Comparison of ENCODE assay signal across 26 cellular contexts in genomic region chr13:87355451-87355850, GRCh38.
"Had no signal": no experiment of that assay in that cellular context is flagged by ENCODE, and none has a peak within 500 bp of the region (broad histone marks: within the 10 kb centered on the region; RNA-seq: fewer than 3 reads in every experiment).

No MANE protein-coding gene starts in this region.

- H3K27me3 Mint-ChIP-seq: natural killer cell treated with Interleukin-12 subunit alpha and Interleukin-12 subunit beta and Interleukin-15 and Interleukin-18, amount 100 ng/mL, for 72 hours; progenitor cell of endocrine pancreas had no signal

- H3K4me2 ChIP-seq: neural progenitor cell had no signal

- H3K9me3 ChIP-seq: esophagus muscularis mucosa, gastrocnemius medialis, pancreas, thoracic aorta had no signal

- H3K36me3 ChIP-seq: esophagus muscularis mucosa, gastrocnemius medialis, neural progenitor cell, pancreas, stomach, thoracic aorta had no signal

- H3K4me3 ChIP-seq: dorsolateral prefrontal cortex, esophagus muscularis mucosa, gastrocnemius medialis, lung, neural progenitor cell, pancreas, stomach, thoracic aorta had no signal

- DNase-seq: cortex of kidney; dorsolateral prefrontal cortex; effector CD8-positive, alpha-beta T cell; gastrocnemius medialis; glutamatergic neuron; kidney; left colon; left ventricle myocardium superior; mesenchymal stem cell; midbrain; nucleus accumbens; pancreas; right cardiac atrium; small intestine; stimulated activated CD4-positive, alpha-beta T cell treated with anti-CD3 and anti-CD28 coated beads, Interleukin-12 subunit alpha, Interleukin-12 subunit beta, amount 100 ng/mL, for 4 hours; stimulated activated naive CD4-positive, alpha-beta T cell; stomach; substantia nigra; trophoblast cell had no signal

- H3K4me3 Mint-ChIP-seq: natural killer cell treated with Interleukin-12 subunit alpha and Interleukin-12 subunit beta and Interleukin-15 and Interleukin-18, amount 100 ng/mL, for 72 hours; neural progenitor cell had no signal

- H3K27ac Mint-ChIP-seq: natural killer cell treated with Interleukin-12 subunit alpha and Interleukin-12 subunit beta and Interleukin-15 and Interleukin-18, amount 100 ng/mL, for 72 hours; neural progenitor cell; progenitor cell of endocrine pancreas had no signal

- H3K36me3 Mint-ChIP-seq: natural killer cell treated with Interleukin-12 subunit alpha and Interleukin-12 subunit beta and Interleukin-15 and Interleukin-18, amount 100 ng/mL, for 72 hours; neural progenitor cell had no signal

- H3K27ac ChIP-seq: dorsolateral prefrontal cortex, epithelial cell of prostate, esophagus muscularis mucosa, gastrocnemius medialis, neural progenitor cell, pancreas, stomach, thoracic aorta had no signal

- H3K4me1 ChIP-seq: esophagus muscularis mucosa, gastrocnemius medialis, neural progenitor cell, pancreas, stomach had no signal

- H2AFZ ChIP-seq: neural progenitor cell had no signal

- H3K9ac ChIP-seq: neural progenitor cell had no signal

- H3K27me3 ChIP-seq: dorsolateral prefrontal cortex, gastrocnemius medialis, neural progenitor cell, pancreas, stomach had no signal

- H3K4me1 Mint-ChIP-seq: neural progenitor cell had no signal

- ATAC-seq: gastrocnemius medialis; left colon; left ventricle myocardium superior; natural killer cell treated with Interleukin-12 subunit alpha and Interleukin-12 subunit beta and Interleukin-15 and Interleukin-18, amount 100 ng/mL, for 72 hours; pancreas; right cardiac atrium had no signal
